In the genomic region with DNA sequence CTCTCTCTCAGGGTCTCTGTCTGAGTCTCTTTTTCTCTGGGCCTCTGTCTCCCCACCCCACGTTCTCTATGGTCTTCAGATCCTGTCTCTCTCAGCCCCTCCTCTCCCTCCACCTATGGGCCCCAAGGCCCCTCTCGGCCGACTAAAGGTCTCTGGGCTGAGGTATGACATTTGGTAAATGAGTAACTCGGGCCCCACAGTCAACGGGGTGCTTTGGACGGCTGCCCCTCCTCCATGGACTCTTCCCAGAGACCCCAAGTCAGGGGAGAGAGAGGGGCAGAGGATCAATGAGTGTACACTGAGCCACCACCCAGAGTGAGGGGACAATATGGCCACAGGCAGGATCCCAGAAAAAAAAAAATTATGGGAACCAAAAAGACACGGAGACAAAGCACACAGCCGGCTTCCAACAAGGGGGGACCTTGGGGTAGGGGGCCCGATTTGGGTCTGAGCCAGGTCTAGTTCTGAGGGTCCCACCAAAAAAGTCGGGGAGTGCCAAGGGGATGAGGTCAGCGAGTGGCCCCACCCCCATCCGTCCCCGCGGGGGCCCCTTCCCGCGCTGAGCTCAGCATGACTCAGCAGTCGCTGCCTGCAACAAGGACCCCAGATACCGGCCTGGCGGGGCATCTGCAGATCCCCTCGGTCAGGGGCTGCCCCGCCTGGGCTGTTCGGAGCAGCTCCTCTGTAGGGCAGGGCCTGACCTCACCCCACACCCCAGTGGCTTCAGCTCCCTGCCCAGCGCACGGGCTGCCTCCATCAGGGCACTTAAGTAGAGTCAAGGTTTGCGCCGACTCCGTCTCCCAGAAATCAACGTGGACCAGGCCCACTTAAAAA, we compare ENCODE assay signal across 8 cellular contexts. TPM values are rescaled to one million over a fixed set of nuclear protein-coding genes. Genes with fewer than 3 reads are reported as not detected.
DNase-seq lines count a peak whose midpoint lies in the region; ATAC-seq and TF ChIP-seq lines count a peak whose summit lies in the region.

No MANE protein-coding gene starts in this region.

- peak overlapping the region; percentile 43 for H2AFZ ChIP-seq in osteoblast (ENCODE audit: low read length)

- peak overlapping the region; percentile 62 for H3K4me3 ChIP-seq in BLaER1
- H3K4me3 ChIP-seq in osteoblast (ENCODE audit: insufficient read depth, low read length), result peak overlapping the region; percentile 54
- H3K4me3 ChIP-seq in tibial artery, result peak overlapping the region; percentile 83 to 90

- H3K4me1 ChIP-seq in BLaER1, result peaks cover 69% of the 10 kb centered on the region
- peaks cover 36% of the 10 kb centered on the region for H3K4me1 ChIP-seq in osteoblast (ENCODE audit: insufficient read depth, low read length)
- peaks cover 0 to 54% (median 44%) of the 10 kb centered on the region in 4 donors for H3K4me1 ChIP-seq in tibial artery

- peaks cover 19% of the 10 kb centered on the region for H3K79me2 ChIP-seq in osteoblast (ENCODE audit: insufficient read depth, low read length)

- H4K20me1 ChIP-seq in BLaER1 (peaks cover 34% of the 10 kb centered on the region), osteoblast (ENCODE audit: insufficient read depth, low read length) (peaks cover 29% of the 10 kb centered on the region)

- H3K9ac ChIP-seq in BLaER1, result peak overlapping the region; percentile 66

- ATAC-seq in HG03095 (IDR thresholded peaks at IDR 0.05; ENCODE audit: unreplicated experiment), result no peak

- peak; percentile 76 for DNase-seq in H4 (ENCODE audit: low spot score)
- DNase-seq in SHP77 treated with DMSO at 0.1 percent for 48 hours (lab: John Stamatoyannopoulos, UW), result peak; percentile 24
- DNase-seq in activated naive CD4-positive, alpha-beta T cell treated with anti-CD3 and anti-CD28 coated beads, Interleukin-2, amount 50 U/mL, for 16 hours, result peak; percentile 68
- DNase-seq in head of caudate nucleus, result peak; percentile 60 to 93 (median 82)
- peak; percentile 95 for DNase-seq in osteoblast (ENCODE audit: insufficient read length, low spot score, missing footprints)
- DNase-seq in tibial artery, result peak; percentile 82 to 90

- H3K36me3 ChIP-seq in BLaER1 (peaks cover 31% of the 10 kb centered on the region), osteoblast (ENCODE audit: insufficient read depth, low read length) (peaks cover 19% of the 10 kb centered on the region), tibial artery (peaks cover 15 to 35% (median 17%) of the 10 kb centered on the region in 3 donors)

- peak overlapping the region; percentile 99 for H3K4me2 ChIP-seq in BLaER1
- peak overlapping the region; percentile 61 for H3K4me2 ChIP-seq in osteoblast (ENCODE audit: insufficient read depth, low read length)

- intact Hi-C loops in head of caudate nucleus (cut with DNase I), result no loop called here
- intact Hi-C loops in tibial artery (cut with DNase I; ENCODE audit: low total_unique reads), result loop anchor here (10.0 kb wide), 1 partner anchor 89 kb away; the partner anchor contains the start of gene PPP1R15A

- H3K9me3 ChIP-seq in BLaER1 (no peaks in the 10 kb centered on the region), osteoblast (ENCODE audit: low read depth, low read length) (no peaks in the 10 kb centered on the region), tibial artery (no peaks in the 10 kb centered on the region)

- H3K27ac ChIP-seq in BLaER1 (peak overlapping the region; percentile 80), osteoblast (ENCODE audit: low read depth, low read length) (peak overlapping the region; percentile 91), tibial artery (peak overlapping the region; percentile 88 to 97)

- H3K27me3 ChIP-seq in BLaER1 (no peaks in the 10 kb centered on the region), osteoblast (ENCODE audit: insufficient read depth, low read length) (no peaks in the 10 kb centered on the region), tibial artery (no peaks in the 10 kb centered on the region)

- TF ChIP-seq CTCF in osteoblast (IDR thresholded peaks at IDR 0.05; ENCODE audit: extremely low read depth, low read depth, low read length) (no peak), tibial artery (IDR thresholded peaks at IDR 0.05) (no peak)

RNA-seq across cellular contexts. Expression of gene FTL, which starts 1.5 kb away (rescaled TPM):
- total RNA-seq in H4 (2014; rRNA removed; shearing (Covaris generic)), result 22,782 and 25,960 TPM in 2 replicates
- total RNA-seq in osteoblast, result 3,966 and 4,197 TPM in 2 replicates

RNA-seq across cellular contexts. Expression of gene BAX, which starts 8.9 kb away (rescaled TPM):
- 132 and 135 TPM in 2 replicates for total RNA-seq in H4 (2014; rRNA removed; shearing (Covaris generic))
- total RNA-seq in osteoblast, result 78.4 and 78.9 TPM in 2 replicates

RNA-seq across cellular contexts. Expression of gene GYS1, which starts 29.5 kb away (rescaled TPM):
- total RNA-seq in H4 (2014; rRNA removed; shearing (Covaris generic)), result 31.7 and 31.9 TPM in 2 replicates
- total RNA-seq in osteoblast, result 25.6 and 44.5 TPM in 2 replicates

RNA-seq across cellular contexts. Expression of gene DHDH, which starts 30.1 kb away (rescaled TPM):
- 0.27 TPM in 1 of 2 replicates, not detected in the other for total RNA-seq in H4 (2014; rRNA removed; shearing (Covaris generic))
- total RNA-seq in osteoblast, result 0.29 and 0.36 TPM in 2 replicates

RNA-seq across cellular contexts. Expression of gene RUVBL2, which starts 30.1 kb away (rescaled TPM):
- total RNA-seq in H4 (2014; rRNA removed; shearing (Covaris generic)), result 353 and 374 TPM in 2 replicates
- 113 and 122 TPM in 2 replicates for total RNA-seq in osteoblast

Comparison
In these comparisons a context has a peak if more than half of its experiments do, and no peak if none do; other contexts are left out.
1. DNase-seq: peak in every context shown above with its lines; median percentile 95 in osteoblast; 86 in tibial artery; 82 in head of caudate nucleus; 76 in H4; 68 in activated naive CD4-positive, alpha-beta T cell treated with anti-CD3 and anti-CD28 coated beads, Interleukin-2, amount 50 U/mL, for 16 hours; 24 in SHP77 treated with DMSO at 0.1 percent for 48 hours.